8 cellular contexts compared by ENCODE assay signal in genomic region chr10:23437987-23438546, GRCh38. TPM values are rescaled to one million over a fixed set of nuclear protein-coding genes. Genes with fewer than 3 reads are reported as not detected.
DNase-seq lines count a peak whose midpoint lies in the region; ATAC-seq, FAIRE-seq and TF ChIP-seq lines count a peak whose summit lies in the region.

No MANE protein-coding gene starts in this region.

- intact Hi-C loops in activated CD8-positive, alpha-beta T cell treated with anti-CD3 and anti-CD28 coated beads for 36 hours (cut with micrococcal nuclease), result no loop called here

- H3K4me3 ChIP-seq in HAP-1 (peak overlapping the region; percentile 40), right atrium auricular region (peak overlapping the region; percentile 47 to 84), small intestine (ENCODE audit: low read depth in 1 of 2, low read length in 2 of 2) (peak overlapping the region; percentile 25 to 96)

- H3K27ac ChIP-seq in right atrium auricular region, result peak overlapping the region; percentile 80 to 88
- peak overlapping the region in 1 of 2 donors; percentile 81 for H3K27ac ChIP-seq in small intestine (ENCODE audit: low read depth in 1 of 2, low read length in 1 of 2)

- CTCF ChIA-PET in activated CD8-positive, alpha-beta T cell treated with anti-CD3 and anti-CD28 coated beads for 36 hours (lab: Charles Lee), result interaction anchor here (0.6 to 2.7 kb wide), 7 partner anchors 11 to 123 kb away, joined by 3 to 8 read pairs (median 4); no protein-coding TSS in a partner anchor

- FAIRE-seq in small intestine (lab: Jason Lieb, UNC) (no peak), GM12892 (lab: Jason Lieb, UNC) (no peak)

- ATAC-seq in activated CD8-positive, alpha-beta T cell treated with anti-CD3 and anti-CD28 coated beads for 36 hours, result no peak
- no peak for ATAC-seq in GM19395 (IDR thresholded peaks at IDR 0.05; ENCODE audit: unreplicated experiment)

- H3K4me3 Mint-ChIP-seq in activated CD8-positive, alpha-beta T cell treated with anti-CD3 and anti-CD28 coated beads for 36 hours, result peak overlapping the region; percentile 71

- H3K4me1 Mint-ChIP-seq in activated CD8-positive, alpha-beta T cell treated with anti-CD3 and anti-CD28 coated beads for 36 hours (ENCODE audit: low read depth), result peaks cover 26% of the 10 kb centered on the region

- H3K36me3 Mint-ChIP-seq in activated CD8-positive, alpha-beta T cell treated with anti-CD3 and anti-CD28 coated beads for 36 hours (ENCODE audit: low read depth), result peaks cover 12% of the 10 kb centered on the region

- H3K36me3 ChIP-seq in HAP-1 (replicated peaks), result no peaks in the 10 kb centered on the region
- H3K36me3 ChIP-seq in right atrium auricular region, result peaks cover under 1% of the 10 kb centered on the region
- no peaks in the 10 kb centered on the region for H3K36me3 ChIP-seq in small intestine (ENCODE audit: control insufficient read depth in 2 of 2, insufficient read depth in 2 of 2, low read length in 2 of 2)

- in situ Hi-C loops in HAP-1 (cut with MboI; ENCODE audit: low sequenced_read_pairs), result no loop called here

- 93 to 96% (median 94%) methylated on average over 20 of the region's 20 CpGs for WGBS in small intestine, 3 donors

- H3K9me3 ChIP-seq in HAP-1 (no peaks in the 10 kb centered on the region), right atrium auricular region (no peaks in the 10 kb centered on the region), small intestine (ENCODE audit: control insufficient read depth, low read depth) (no peaks in the 10 kb centered on the region)

- H3K27me3 ChIP-seq in HAP-1 (ENCODE audit: low read depth) (no peaks in the 10 kb centered on the region), right atrium auricular region (no peaks in the 10 kb centered on the region), small intestine (ENCODE audit: control insufficient read depth in 2 of 2, insufficient read depth in 2 of 2, low read length in 2 of 2) (no peaks in the 10 kb centered on the region)

- no peak for TF ChIP-seq POLR2A in GM12892 (IDR thresholded peaks at IDR 0.05; ENCODE audit: low read depth, low read length)

- POLR2A ChIA-PET in activated CD8-positive, alpha-beta T cell treated with anti-CD3 and anti-CD28 coated beads for 36 hours (lab: Charles Lee), result interaction anchor here (0.8 to 1.3 kb wide), 2 partner anchors 11 to 20 kb away, joined by 3 to 4 read pairs; no protein-coding TSS in a partner anchor

- TF ChIP-seq CTCF in activated CD8-positive, alpha-beta T cell treated with anti-CD3 and anti-CD28 coated beads for 36 hours (IDR thresholded peaks at IDR 0.05), result no peak
- TF ChIP-seq CTCF in right atrium auricular region (IDR thresholded peaks at IDR 0.05), result no peak

- peak overlapping the region; percentile 76 for H3K27ac Mint-ChIP-seq in activated CD8-positive, alpha-beta T cell treated with anti-CD3 and anti-CD28 coated beads for 36 hours

- H3K27me3 Mint-ChIP-seq in activated CD8-positive, alpha-beta T cell treated with anti-CD3 and anti-CD28 coated beads for 36 hours, result no peaks in the 10 kb centered on the region

- H3K4me1 ChIP-seq in HAP-1 (peaks cover 14% of the 10 kb centered on the region), right atrium auricular region (peaks cover 0 to 21% of the 10 kb centered on the region in 2 donors), small intestine (ENCODE audit: control insufficient read depth in 2 of 2, insufficient read depth in 1 of 2, low read depth in 1 of 2, low read length in 1 of 2) (peaks cover 0 to 4% of the 10 kb centered on the region in 2 donors)

- H3K9me3 Mint-ChIP-seq in activated CD8-positive, alpha-beta T cell treated with anti-CD3 and anti-CD28 coated beads for 36 hours, result no peaks in the 10 kb centered on the region

- DNase-seq in HAP-1 (ENCODE audit: low spot score in 2 of 2) (no peak), right atrium auricular region (ENCODE audit: low spot score) (no peak), small intestine (no peak), NCI-H345 treated with DMSO at 0.1 percent for 48 hours (lab: John Stamatoyannopoulos, UW; ENCODE audit: unreplicated experiment) (no peak), DMS 273 treated with DMSO at 0.1 percent for 48 hours (lab: John Stamatoyannopoulos, UW) (no peak), GM12892 (ENCODE audit: insufficient read length) (no peak)
- DNase-seq in activated CD8-positive, alpha-beta T cell treated with anti-CD3 and anti-CD28 coated beads for 36 hours, result no peak

RNA-seq across cellular contexts. Expression of gene OTUD1, which starts 0.8 kb away (rescaled TPM):
- 1 to 10 TPM; 6.6 to 7.0 TPM for total RNA-seq in activated CD8-positive, alpha-beta T cell treated with anti-CD3 and anti-CD28 coated beads for 36 hours
- total RNA-seq in right atrium auricular region, result 10 to 100 TPM in 1 of 2 donors, 1 to 10 TPM in 1; 9.1 to 27.1 TPM
- 1 to 10 TPM; 4.5 to 6.2 (median 4.6) TPM for polyA plus RNA-seq in small intestine
- polyA plus RNA-seq in GM12892 (2012; ENCODE audit: missing spikeins), result 2.2 TPM
